10 cellular contexts compared by ENCODE assay signal in genomic region chr22:44574057-44574456, GRCh38.
A peak's percentile ranks its signal among the peaks of the same experiment; 100 is the strongest.
DNase-seq lines count a peak whose midpoint lies in the region; ATAC-seq, FAIRE-seq and TF ChIP-seq lines count a peak whose summit lies in the region.
"Had no signal": no experiment of that assay in that cellular context is flagged by ENCODE, and none has a peak within 500 bp of the region (broad histone marks: within the 10 kb centered on the region; RNA-seq: fewer than 3 reads in every experiment).

No MANE protein-coding gene starts in this region.

- no peaks in the 10 kb centered on the region for H3K9me3 ChIP-seq in pancreas
- peaks cover 0 to 6% (median 0%) of the 10 kb centered on the region in 8 donors for H3K9me3 ChIP-seq in spleen
- H3K9me3 ChIP-seq: gastrocnemius medialis had no signal

- H3K27me3 ChIP-seq in pancreas (no peaks in the 10 kb centered on the region), spleen (replicated peaks in 1 of 7) (peaks cover 0 to 61% (median 0%) of the 10 kb centered on the region in 7 donors)

- WGBS in pancreas, 2 donors = 12 to 15% methylated on average over 5 of the region's 5 CpGs
- WGBS in spleen, 5 donors = 50 to 76% (median 64%) methylated on average over 5 of the region's 5 CpGs

- TF ChIP-seq CTCF in pancreas (IDR thresholded peaks at IDR 0.05) (no peak), spleen (IDR thresholded peaks at IDR 0.05 in 8 of 11, conservative IDR thresholded peaks at IDR 0.05 in 3 of 11) (no peak)

- peak; percentile 91 for ATAC-seq in esophagus mucosa
- ATAC-seq in pancreas = peak; percentile 85 to 88 (median 86)
- no peak for ATAC-seq in GM19463 (IDR thresholded peaks at IDR 0.05; ENCODE audit: unreplicated experiment)
- ATAC-seq: gastrocnemius medialis had no signal

- H3K4me3 ChIP-seq in pancreas (no peak overlapping the region), spleen (no peak overlapping the region)
- H3K4me3 ChIP-seq: gastrocnemius medialis had no signal

- no peak for FAIRE-seq in pancreas (lab: Jason Lieb, UNC)

- H3K4me1 ChIP-seq in pancreas (no peaks in the 10 kb centered on the region), spleen (peaks cover 0 to 10% (median 0%) of the 10 kb centered on the region in 6 donors)
- H3K4me1 ChIP-seq: gastrocnemius medialis had no signal

- DNase-seq in GM04504 (ENCODE audit: low read depth) = peak; percentile 69
- peak; percentile 30 for DNase-seq in NCI-H69 (lab: John Stamatoyannopoulos, UW)
- DNase-seq in pancreas = peak in 5 of 6 donors; percentile 34 to 69 (median 49)
- DNase-seq in NCI-H1105 (lab: John Stamatoyannopoulos, UW) = no peak
- no peak for DNase-seq in middle frontal gyrus (ENCODE audit: extremely low spot score, low spot score)
- no peak for DNase-seq in spleen
- DNase-seq: gastrocnemius medialis, NCI-H2171 treated with DMSO at 0.1 percent for 48 hours had no signal

- TF ChIP-seq POLR2A in spleen (IDR thresholded peaks at IDR 0.05) = no peak

- intact Hi-C loops in pancreas (cut with DNase I) (no loop called here), spleen (cut with DNase I; ENCODE audit: low total_unique reads) (no loop called here)

- no peaks in the 10 kb centered on the region for H3K36me3 ChIP-seq in pancreas
- H3K36me3 ChIP-seq in spleen = no peaks in the 10 kb centered on the region
- H3K36me3 ChIP-seq: gastrocnemius medialis had no signal

- no peak overlapping the region for H3K27ac ChIP-seq in pancreas
- no peak overlapping the region for H3K27ac ChIP-seq in spleen
- H3K27ac ChIP-seq: gastrocnemius medialis had no signal

Comparison
In these comparisons a context has a peak if more than half of its experiments do, and no peak if none do; other contexts are left out.
1. DNase-seq: peak in GM04504 (single experiment), NCI-H69 (single experiment) and pancreas (5 of 6); none in NCI-H1105 (single experiment), middle frontal gyrus (single experiment) and spleen (single experiment).